8 cellular contexts compared by ENCODE assay signal in genomic region chr22:27867958-27868737, GRCh38. TPM values are rescaled to one million over a fixed set of nuclear protein-coding genes. Genes with fewer than 3 reads are reported as not detected.
DNase-seq lines count a peak whose midpoint lies in the region; ATAC-seq and TF ChIP-seq lines count a peak whose summit lies in the region.
"Had no signal": no experiment of that assay in that cellular context is flagged by ENCODE, and none has a peak within 500 bp of the region (broad histone marks: within the 10 kb centered on the region; RNA-seq: fewer than 3 reads in every experiment).

No MANE protein-coding gene starts in this region.

- TF ChIP-seq RAD21 in IMR-90 (IDR thresholded peaks at IDR 0.05; ENCODE audit: low read length) = no peak

- H2BK15ac ChIP-seq in IMR-90 (ENCODE audit: low read depth, low read length) = peak overlapping the region; percentile 84; the same call in 2 of the 3 replicates

- no TSS peak for BruUV-seq in IMR-90 (replicated peaks; lab: Mats Ljungman, UMichigan)

- H2AFZ ChIP-seq in IMR-90 (replicated peaks; ENCODE audit: low read length, poor library complexity) = no peak overlapping the region

- CTCF ChIA-PET in IMR-90 (lab: Yijun Ruan, JAX) = interaction anchor here (1.1 to 1.3 kb wide), 2 partner anchors 9 to 13 kb away, joined by 3 read pairs; no protein-coding TSS in a partner anchor

- in situ Hi-C loops in IMR-90 (cut with MboI; ENCODE audit: low sequenced_read_pairs) = no loop called here

- peaks cover 14% of the 10 kb centered on the region for H3K36me3 Mint-ChIP-seq in activated naive CD8-positive, alpha-beta T cell
- H3K36me3 Mint-ChIP-seq in stimulated activated naive B cell treated with anti-CD40 and anti-IgM and Interleukin-4, amounts not matched to agents 10 μg/mL and 1 μg/mL and 100 μg/mL, for 72 hours = peaks cover 16 to 38% of the 10 kb centered on the region in 2 donors

- no peaks in the 10 kb centered on the region for H3K9me3 Mint-ChIP-seq in activated naive CD8-positive, alpha-beta T cell (ENCODE audit: low read depth)
- peaks cover 0 to 2% of the 10 kb centered on the region in 2 donors for H3K9me3 Mint-ChIP-seq in stimulated activated naive B cell treated with anti-CD40 and anti-IgM and Interleukin-4, amounts not matched to agents 10 μg/mL and 1 μg/mL and 100 μg/mL, for 72 hours

- H3K9ac ChIP-seq in IMR-90 (ENCODE audit: low read depth, low read length) = peak overlapping the region; percentile 51; the same call in 1 of the 2 replicates

- no peaks in the 10 kb centered on the region for H3K9me3 ChIP-seq in IMR-90 (ENCODE audit: control insufficient read depth, insufficient read depth, low read length)
- H3K9me3 ChIP-seq in right cardiac atrium (ENCODE audit: control insufficient read depth, low read length) = no peaks in the 10 kb centered on the region
- H3K9me3 ChIP-seq: spleen had no signal

- peaks cover 14% of the 10 kb centered on the region for H3K36me3 ChIP-seq in IMR-90 (ENCODE audit: control insufficient read depth, insufficient read depth, low read length)

- peak overlapping the region; percentile 68; the same call in 1 of the 2 replicates for H3K56ac ChIP-seq in IMR-90 (ENCODE audit: extremely low read depth, insufficient read depth, low read length)

- H2BK120ac ChIP-seq in IMR-90 (ENCODE audit: low read depth, low read length) = peak overlapping the region; percentile 92

- peak overlapping the region; percentile 87 to 88 for H4K8ac ChIP-seq in IMR-90 (ENCODE audit: low read depth in 2 of 2, low read length in 2 of 2)

- H2AK9ac ChIP-seq in IMR-90 (replicated peaks; ENCODE audit: low read depth, low read length, poor library complexity) = no peak overlapping the region

- peak overlapping the region; percentile 33 for H3K4me3 Mint-ChIP-seq in activated naive CD8-positive, alpha-beta T cell
- H3K4me3 Mint-ChIP-seq in stimulated activated naive B cell treated with anti-CD40 and anti-IgM and Interleukin-4, amounts not matched to agents 10 μg/mL and 1 μg/mL and 100 μg/mL, for 72 hours = peak overlapping the region; percentile 3 to 39

- no peaks in the 10 kb centered on the region for H3K27me3 ChIP-seq in IMR-90 (ENCODE audit: control insufficient read depth, insufficient read depth, low read length)
- H3K27me3 ChIP-seq in right cardiac atrium (ENCODE audit: control insufficient read depth, insufficient read depth) = no peaks in the 10 kb centered on the region
- H3K27me3 ChIP-seq: spleen had no signal

- H3K9me1 ChIP-seq in IMR-90 (ENCODE audit: insufficient read depth, low read length) = peaks cover 9% of the 10 kb centered on the region

- DNase-seq in IMR-90 (no peak), right cardiac atrium (no peak), GM19238 (ENCODE audit: insufficient read length, low spot score) (no peak), HK-2 (ENCODE audit: unreplicated experiment) (no peak)
- no peak for DNase-seq in stimulated activated naive B cell treated with anti-CD40 and anti-IgM and Interleukin-4, amounts not matched to agents 10 μg/mL and 1 μg/mL and 100 μg/mL, for 72 hours
- no peak for DNase-seq in activated effector memory CD4-positive, alpha-beta T cell treated with anti-CD3 and anti-CD28 coated beads, Interleukin-2, amount 50 U/mL, for 16 hours
- DNase-seq: spleen had no signal

- H3K4me1 ChIP-seq in IMR-90 (ENCODE audit: control insufficient read depth, insufficient read depth, low read length) = peaks cover 25% of the 10 kb centered on the region
- peaks cover 8% of the 10 kb centered on the region for H3K4me1 ChIP-seq in right cardiac atrium (ENCODE audit: control insufficient read depth, insufficient read depth, low read length)

- POLR2A ChIA-PET in IMR-90 (lab: Charles Lee; ENCODE audit: unreplicated experiment) = no interaction called here

- peaks cover 51% of the 10 kb centered on the region for H3K4me1 Mint-ChIP-seq in activated naive CD8-positive, alpha-beta T cell (ENCODE audit: low read depth)
- H3K4me1 Mint-ChIP-seq in stimulated activated naive B cell treated with anti-CD40 and anti-IgM and Interleukin-4, amounts not matched to agents 10 μg/mL and 1 μg/mL and 100 μg/mL, for 72 hours = peaks cover 24 to 50% of the 10 kb centered on the region in 2 donors

- H3K4me3 ChIP-seq in IMR-90 (ENCODE audit: insufficient read depth, low read depth, low read length) (no peak overlapping the region), right cardiac atrium (ENCODE audit: low read length) (no peak overlapping the region)
- H3K4me3 ChIP-seq: spleen had no signal

- peak overlapping the region; percentile 75 for H2BK20ac ChIP-seq in IMR-90 (ENCODE audit: low read depth, low read length)

- H3K27me3 Mint-ChIP-seq in activated naive CD8-positive, alpha-beta T cell = no peaks in the 10 kb centered on the region
- H3K27me3 Mint-ChIP-seq in stimulated activated naive B cell treated with anti-CD40 and anti-IgM and Interleukin-4, amounts not matched to agents 10 μg/mL and 1 μg/mL and 100 μg/mL, for 72 hours = no peaks in the 10 kb centered on the region

- dilution Hi-C loops in IMR-90 (cut with HindIII; ENCODE audit: low sequenced_read_pairs, unreplicated experiment) = no loop called here

- H3K4ac ChIP-seq in IMR-90 (ENCODE audit: low read depth, low read length) = peak overlapping the region; percentile 96

- peaks cover 4% of the 10 kb centered on the region for H4K20me1 ChIP-seq in IMR-90 (ENCODE audit: insufficient read depth, low read length)

- peak overlapping the region; percentile 75 for H3K27ac Mint-ChIP-seq in activated naive CD8-positive, alpha-beta T cell
- peak overlapping the region; percentile 47 for H3K27ac Mint-ChIP-seq in stimulated activated naive B cell treated with anti-CD40 and anti-IgM and Interleukin-4, amounts not matched to agents 10 μg/mL and 1 μg/mL and 100 μg/mL, for 72 hours

- peak overlapping the region; percentile 99 for H4K5ac ChIP-seq in IMR-90 (ENCODE audit: low read depth, low read length)

- H3K27ac ChIP-seq in IMR-90 (ENCODE audit: insufficient read depth, low read length) (peak overlapping the region; percentile 98), right cardiac atrium (ENCODE audit: low read length) (peak overlapping the region; percentile 48)

- peak overlapping the region; percentile 100 for H3K18ac ChIP-seq in IMR-90 (ENCODE audit: low read depth, low read length)

- no peak for TF ChIP-seq CTCF in IMR-90 (conservative IDR thresholded peaks at IDR 0.05; ENCODE audit: low read depth, low read length)

- peaks cover 42 to 57% of the 10 kb centered on the region in 2 experiments for H3K79me1 ChIP-seq in IMR-90 (ENCODE audit: low read depth in 1 of 2, low read length in 2 of 2)

- H3K14ac ChIP-seq in IMR-90 (replicated peaks; ENCODE audit: low read depth, low read length) = peak overlapping the region; percentile 90

- H2BK5ac ChIP-seq in IMR-90 (ENCODE audit: low read depth, low read length, poor library complexity, severe bottlenecking) = peak overlapping the region; percentile 100

- H2AK5ac ChIP-seq in IMR-90 (ENCODE audit: low read depth, low read length) = peak overlapping the region; percentile 71; the same call in 1 of the 2 replicates

- 0 out of 2 replicates have a peak overlapping the region, but pooled peaks have one; percentile 20 for H3K4me2 ChIP-seq in IMR-90 (ENCODE audit: low read depth, low read length)

- intact Hi-C loops in IMR-90 (cut with micrococcal nuclease) = loop anchor here (5.0 to 10.0 kb wide), 2 partner anchors 66 to 973 kb away; partner anchors contain the start of gene MN1
- intact Hi-C loops in right cardiac atrium (cut with DNase I) = no loop called here

- no peak for TF ChIP-seq POLR2A in IMR-90 (IDR thresholded peaks at IDR 0.05; ENCODE audit: low read depth, low read length)

- peak overlapping the region; percentile 84 for H4K91ac ChIP-seq in IMR-90 (ENCODE audit: insufficient read depth, low read depth, low read length)

- ATAC-seq in IMR-90 (ENCODE audit: low read depth) (no peak), right cardiac atrium (peak in 1 of 2 donors; percentile 5)
- peak; percentile 47 to 67 for ATAC-seq in stimulated activated naive B cell treated with anti-CD40 and anti-IgM and Interleukin-4, amounts not matched to agents 10 μg/mL and 1 μg/mL and 100 μg/mL, for 72 hours (replicated peaks)

- H3K23ac ChIP-seq in IMR-90 (ENCODE audit: low read depth, low read length) = peak overlapping the region; percentile 97

- 85% methylated on average over 3 of the region's 5 CpGs; no CpG with 5 or more reads in 1 of the 2 experiments for WGBS in IMR-90 (ENCODE audit: extremely low coverage in 2 of 2, insufficient read length in 1 of 2), 2 experiments
- 57% methylated on average over 5 of the region's 5 CpGs for WGBS in right cardiac atrium

TF ChIP-seq in IMR-90, 13 proteins besides CTCF, POLR2A, EP300 and RAD21:
- TF ChIP-seq, protein P1, sequence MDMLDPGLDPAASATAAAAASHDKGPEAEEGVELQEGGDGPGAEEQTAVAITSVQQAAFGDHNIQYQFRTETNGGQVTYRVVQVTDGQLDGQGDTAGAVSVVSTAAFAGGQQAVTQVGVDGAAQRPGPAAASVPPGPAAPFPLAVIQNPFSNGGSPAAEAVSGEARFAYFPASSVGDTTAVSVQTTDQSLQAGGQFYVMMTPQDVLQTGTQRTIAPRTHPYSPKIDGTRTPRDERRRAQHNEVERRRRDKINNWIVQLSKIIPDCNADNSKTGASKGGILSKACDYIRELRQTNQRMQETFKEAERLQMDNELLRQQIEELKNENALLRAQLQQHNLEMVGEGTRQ (IDR thresholded peaks at IDR 0.05; ENCODE audit: low read depth, low read length) = no peak
- no peak for TF ChIP-seq NFE2L2 (IDR thresholded peaks at IDR 0.05; ENCODE audit: low read depth, low read length)
- TF ChIP-seq CEBPB (IDR thresholded peaks at IDR 0.05; ENCODE audit: low read depth, low read length) = no peak
- TF ChIP-seq CHD1 (IDR thresholded peaks at IDR 0.05; ENCODE audit: low read depth, low read length) = no peak

RNA-seq across cellular contexts. Expression of gene PITPNB, which starts 50.9 kb away (rescaled TPM):
- 19.7 and 29.2 TPM in 2 replicates for total RNA-seq in IMR-90 (2012; rRNA removed)
- 43.3 and 54.5 TPM in 2 replicates for polyA plus RNA-seq in IMR-90 (2012; rRNA removed)
- polyA plus RNA-seq in IMR-90 (2012; cell fraction: cytosol; rRNA removed) = 12.1 and 20.1 TPM in 2 replicates
- 9.3 and 56.7 TPM in 2 replicates for polyA plus RNA-seq in IMR-90 (2012; cell fraction: nucleus; rRNA removed; ENCODE audit: low replicate concordance)
- 10 to 100 TPM; 77.3 to 92.7 (median 84.1) TPM for total RNA-seq in right cardiac atrium
- 24.5 TPM for polyA plus RNA-seq in right cardiac atrium
